ENCODE assay signal across 26 cellular contexts in genomic region chr9:125425901-125426515, GRCh38.
A peak's percentile ranks its signal among the peaks of the same experiment; 100 is the strongest.
DNase-seq lines count a peak whose midpoint lies in the region; ATAC-seq, FAIRE-seq and TF ChIP-seq lines count a peak whose summit lies in the region.
"Had no signal": no experiment of that assay in that cellular context is flagged by ENCODE, and none has a peak within 500 bp of the region (broad histone marks: within the 10 kb centered on the region; RNA-seq: fewer than 3 reads in every experiment).

No MANE protein-coding gene starts in this region.

- no peaks in the 10 kb centered on the region for H3K36me3 ChIP-seq in mammary epithelial cell (ENCODE audit: insufficient read depth, low read length)
- no peaks in the 10 kb centered on the region for H3K36me3 ChIP-seq in breast epithelium
- no peaks in the 10 kb centered on the region for H3K36me3 ChIP-seq in OCI-LY7 (ENCODE audit: insufficient read depth, low read length)
- H3K36me3 ChIP-seq in endothelial cell of umbilical vein (ENCODE audit: control insufficient read depth in 2 of 2, extremely low read depth in 1 of 2, insufficient read depth in 2 of 2, low read length in 2 of 2): no peaks in the 10 kb centered on the region
- H3K36me3 ChIP-seq in osteoblast (ENCODE audit: insufficient read depth, low read length): no peaks in the 10 kb centered on the region
- H3K36me3 ChIP-seq: lower lobe of right lung, stomach, thyroid gland had no signal

- no peak for ATAC-seq in GM19463 (IDR thresholded peaks at IDR 0.05; ENCODE audit: unreplicated experiment)
- ATAC-seq: activated T-cell treated with anti-CD3 and anti-CD28 coated beads, Interleukin-2, amount 50 U/mL, for 4 hours; lower lobe of right lung had no signal

- intact Hi-C loops in mammary epithelial cell (cut with micrococcal nuclease) (no loop called here), breast epithelium (cut with DNase I; ENCODE audit: low total_unique reads) (no loop called here), OCI-LY7 (cut with micrococcal nuclease; ENCODE audit: unreplicated experiment) (loop anchor here (5.0 kb wide), 1 partner anchor 206 kb away; no protein-coding TSS in a partner anchor), endothelial cell of umbilical vein (cut with micrococcal nuclease) (loop anchor here (5.0 kb wide), 1 partner anchor 206 kb away; no protein-coding TSS in a partner anchor), dorsolateral prefrontal cortex (cut with DNase I) (no loop called here)

- peaks cover 4% of the 10 kb centered on the region for H3K27me3 Mint-ChIP-seq in HFFc6 (ENCODE audit: insufficient read depth)
- H3K27me3 Mint-ChIP-seq: brain had no signal

- FAIRE-seq in endothelial cell of umbilical vein (lab: Jason Lieb, UNC): no peak
- FAIRE-seq: GM18507 had no signal

- WGBS in mammary epithelial cell (ENCODE audit: low coverage, missing lambda C conversion rate): 80% methylated on average over 12 of the region's 14 CpGs

- dilution Hi-C loops in mammary epithelial cell (cut with HindIII; ENCODE audit: low sequenced_read_pairs) (no loop called here), endothelial cell of umbilical vein (cut with MboI; ENCODE audit: extremely low pct_ligation_motif_present, low sequenced_read_pairs) (no loop called here)

- DNase-seq in mammary epithelial cell (no peak), breast epithelium (ENCODE audit: low spot score in 2 of 2) (no peak), OCI-LY7 (ENCODE audit: low spot score) (no peak), endothelial cell of umbilical vein (ENCODE audit: low read depth, low spot score) (no peak), osteoblast (ENCODE audit: insufficient read length, low spot score, missing footprints) (no peak), dorsolateral prefrontal cortex (no peak), HFFc6 (no peak)
- DNase-seq: 8988T; activated CD4-positive, alpha-beta T cell treated with anti-CD3 and anti-CD28 coated beads, Interleukin-2, amount 10 ng/mL, durations not matched to agents 7 days and 5 days; activated T-cell treated with anti-CD3 and anti-CD28 coated beads, Interleukin-2, amount 50 U/mL, for 4 hours; Calu3; effector CD8-positive, alpha-beta T cell; head of caudate nucleus; kidney glomerular epithelial cell; lower lobe of right lung; NCI-H2029; nucleus accumbens; RPMI8226; stimulated activated CD4-positive, alpha-beta T cell treated with anti-CD3 and anti-CD28 coated beads, Interleukin-1b, Interleukin-23, amount 100 ng/mL, for 48 hours; stomach; thyroid gland had no signal

- H2AFZ ChIP-seq in mammary epithelial cell (ENCODE audit: low read depth, low read length) (peak overlapping the region; percentile 63), OCI-LY7 (ENCODE audit: low read length) (peak overlapping the region; percentile 86), endothelial cell of umbilical vein (ENCODE audit: low read depth, low read length) (peak overlapping the region; percentile 80), osteoblast (ENCODE audit: low read length) (peak overlapping the region; percentile 88)

- no peak overlapping the region for H3K4me3 Mint-ChIP-seq in HFFc6
- H3K4me3 Mint-ChIP-seq: activated CD4-positive, alpha-beta T cell treated with anti-CD3 and anti-CD28 coated beads, Interleukin-2, amount 10 ng/mL, durations not matched to agents 7 days and 5 days; activated T-cell treated with anti-CD3 and anti-CD28 coated beads, Interleukin-2, amount 50 U/mL, for 4 hours; brain; T-helper 2 cell treated with Interferon-gamma antibody and Interleukin-4, amounts not matched to agents 5 μg/mL and 100 μg/mL, for 36 hours had no signal

- no peak overlapping the region for H3K9ac ChIP-seq in mammary epithelial cell (ENCODE audit: insufficient read depth, low read length)
- no peak overlapping the region for H3K9ac ChIP-seq in endothelial cell of umbilical vein (replicated peaks; ENCODE audit: extremely low read depth, insufficient read depth, low read length)

- H3K4me3 ChIP-seq in mammary epithelial cell (replicated peaks in 1 of 3; ENCODE audit: insufficient read depth in 1 of 3, low read depth in 2 of 3, low read length in 3 of 3) (no peak overlapping the region), breast epithelium (no peak overlapping the region), OCI-LY7 (ENCODE audit: low read depth, low read length, poor library complexity, severe bottlenecking) (no peak overlapping the region), endothelial cell of umbilical vein (replicated peaks in 1 of 3; ENCODE audit: insufficient read depth in 1 of 3, low read depth in 1 of 3, low read length in 3 of 3) (no peak overlapping the region), osteoblast (ENCODE audit: insufficient read depth, low read length) (no peak overlapping the region), dorsolateral prefrontal cortex (no peak overlapping the region)
- H3K4me3 ChIP-seq: lower lobe of right lung, skin epidermis, stomach, thyroid gland had no signal

- no peaks in the 10 kb centered on the region; the same call in 1 of the 2 replicates for H3K4me1 Mint-ChIP-seq in HFFc6 (ENCODE audit: low read depth)
- H3K4me1 Mint-ChIP-seq: activated CD4-positive, alpha-beta T cell treated with anti-CD3 and anti-CD28 coated beads, Interleukin-2, amount 10 ng/mL, durations not matched to agents 7 days and 5 days had no signal

- H3K36me3 Mint-ChIP-seq in HFFc6 (ENCODE audit: low read depth): no peaks in the 10 kb centered on the region
- H3K36me3 Mint-ChIP-seq: brain had no signal

- H4K20me1 ChIP-seq in mammary epithelial cell (ENCODE audit: insufficient read depth, low read length) (no peaks in the 10 kb centered on the region), OCI-LY7 (ENCODE audit: insufficient read depth, low read length) (no peaks in the 10 kb centered on the region), endothelial cell of umbilical vein (replicated peaks; ENCODE audit: control insufficient read depth, extremely low read depth, insufficient read depth, low read length) (no peaks in the 10 kb centered on the region), osteoblast (ENCODE audit: insufficient read depth, low read length) (no peaks in the 10 kb centered on the region)

- TF ChIP-seq POLR2A in breast epithelium (IDR thresholded peaks at IDR 0.05) (no peak), endothelial cell of umbilical vein (IDR thresholded peaks at IDR 0.05; ENCODE audit: low read depth, low read length) (no peak)

- no peaks in the 10 kb centered on the region for H3K4me1 ChIP-seq in mammary epithelial cell (ENCODE audit: insufficient read depth, low read length)
- H3K4me1 ChIP-seq in breast epithelium: no peaks in the 10 kb centered on the region
- no peaks in the 10 kb centered on the region for H3K4me1 ChIP-seq in OCI-LY7 (ENCODE audit: insufficient read depth, low read length, poor library complexity, severe bottlenecking)
- H3K4me1 ChIP-seq in endothelial cell of umbilical vein (ENCODE audit: control insufficient read depth, extremely low read depth, insufficient read depth, low read length): no peaks in the 10 kb centered on the region
- no peaks in the 10 kb centered on the region for H3K4me1 ChIP-seq in osteoblast (ENCODE audit: insufficient read depth, low read length)
- H3K4me1 ChIP-seq: lower lobe of right lung, stomach, thyroid gland had no signal

- H3K9me3 Mint-ChIP-seq in HFFc6: no peaks in the 10 kb centered on the region
- H3K9me3 Mint-ChIP-seq: activated CD4-positive, alpha-beta T cell treated with anti-CD3 and anti-CD28 coated beads, Interleukin-2, amount 10 ng/mL, durations not matched to agents 7 days and 5 days; activated T-cell treated with anti-CD3 and anti-CD28 coated beads, Interleukin-2, amount 50 U/mL, for 4 hours; T-helper 2 cell treated with Interferon-gamma antibody and Interleukin-4, amounts not matched to agents 5 μg/mL and 100 μg/mL, for 36 hours had no signal

- H3K27ac Mint-ChIP-seq in HFFc6: no peak overlapping the region
- H3K27ac Mint-ChIP-seq: activated CD4-positive, alpha-beta T cell treated with anti-CD3 and anti-CD28 coated beads, Interleukin-2, amount 10 ng/mL, durations not matched to agents 7 days and 5 days; T-helper 2 cell treated with Interferon-gamma antibody and Interleukin-4, amounts not matched to agents 5 μg/mL and 100 μg/mL, for 36 hours had no signal

- no TSS peak for BruUV-seq in mammary epithelial cell (replicated peaks; lab: Mats Ljungman, UMichigan)
- no TSS peak for BruUV-seq in OCI-LY7 (replicated peaks; lab: Mats Ljungman, UMichigan)
- BruUV-seq in endothelial cell of umbilical vein (replicated peaks; lab: Mats Ljungman, UMichigan): no TSS peak

- TF ChIP-seq CTCF in mammary epithelial cell (conservative IDR thresholded peaks at IDR 0.05 in 1 of 2, IDR thresholded peaks at IDR 0.05 in 1 of 2; ENCODE audit: extremely low read depth in 1 of 2, insufficient read depth in 1 of 2, low read depth in 1 of 2, low read length in 2 of 2) (no peak), breast epithelium (IDR thresholded peaks at IDR 0.05) (no peak), OCI-LY7 (conservative IDR thresholded peaks at IDR 0.05; ENCODE audit: low read length) (no peak), endothelial cell of umbilical vein (IDR thresholded peaks at IDR 0.05; ENCODE audit: extremely low read depth in 1 of 2, insufficient read depth in 1 of 2, low read depth in 1 of 2, low read length in 2 of 2) (no peak), osteoblast (IDR thresholded peaks at IDR 0.05; ENCODE audit: extremely low read depth, low read depth, low read length) (no peak), dorsolateral prefrontal cortex (IDR thresholded peaks at IDR 0.05 in 54 of 56, conservative IDR thresholded peaks at IDR 0.05 in 2 of 56; ENCODE audit: low read depth in 1 of 56, partially characterized antibody in 56 of 56) (no peak), HFFc6 (IDR thresholded peaks at IDR 0.05) (no peak)

- POLR2A ChIA-PET in OCI-LY7 (lab: Charles Lee) (no interaction called here), endothelial cell of umbilical vein (lab: Charles Lee) (no interaction called here)

- CTCF ChIA-PET in mammary epithelial cell (lab: Charles Lee; ENCODE audit: low non-redundant PET) (no interaction called here), OCI-LY7 (lab: Charles Lee; ENCODE audit: unreplicated experiment) (no interaction called here), endothelial cell of umbilical vein (lab: Charles Lee) (no interaction called here)

- H3K27me3 ChIP-seq in mammary epithelial cell (ENCODE audit: insufficient read depth, low read length) (no peaks in the 10 kb centered on the region), breast epithelium (no peaks in the 10 kb centered on the region), endothelial cell of umbilical vein (ENCODE audit: control insufficient read depth in 2 of 2, insufficient read depth in 2 of 2, low read length in 2 of 2) (no peaks in the 10 kb centered on the region), osteoblast (ENCODE audit: insufficient read depth, low read length) (no peaks in the 10 kb centered on the region), dorsolateral prefrontal cortex (no peaks in the 10 kb centered on the region)
- H3K27me3 ChIP-seq: stomach, thyroid gland had no signal

- no peaks in the 10 kb centered on the region for H3K9me2 ChIP-seq in OCI-LY7 (ENCODE audit: insufficient read depth, low read length)

- H3K4me2 ChIP-seq in mammary epithelial cell (ENCODE audit: insufficient read depth, low read depth, low read length): no peak overlapping the region
- no peak overlapping the region for H3K4me2 ChIP-seq in OCI-LY7 (ENCODE audit: low read length)
- H3K4me2 ChIP-seq in endothelial cell of umbilical vein (ENCODE audit: insufficient read depth, low read length): no peak overlapping the region
- H3K4me2 ChIP-seq in osteoblast (ENCODE audit: insufficient read depth, low read length): no peak overlapping the region

- H3K79me2 ChIP-seq in mammary epithelial cell (ENCODE audit: insufficient read depth, low read length) (no peaks in the 10 kb centered on the region), OCI-LY7 (ENCODE audit: insufficient read depth, low read depth, low read length) (no peaks in the 10 kb centered on the region), endothelial cell of umbilical vein (ENCODE audit: control insufficient read depth, insufficient read depth, low read length) (no peaks in the 10 kb centered on the region), osteoblast (ENCODE audit: insufficient read depth, low read length) (no peaks in the 10 kb centered on the region)

- in situ Hi-C loops in mammary epithelial cell (cut with MboI; ENCODE audit: low sequenced_read_pairs in 2 of 2): no loop called here

- no peak overlapping the region for H3K27ac ChIP-seq in mammary epithelial cell (ENCODE audit: insufficient read depth, low read depth, low read length)
- no peak overlapping the region for H3K27ac ChIP-seq in breast epithelium
- H3K27ac ChIP-seq in OCI-LY7 (ENCODE audit: low read depth, low read length, poor library complexity, severe bottlenecking): no peak overlapping the region
- H3K27ac ChIP-seq in endothelial cell of umbilical vein (ENCODE audit: insufficient read depth, low read depth, low read length): no peak overlapping the region
- H3K27ac ChIP-seq in osteoblast (ENCODE audit: low read depth, low read length): no peak overlapping the region
- no peak overlapping the region for H3K27ac ChIP-seq in dorsolateral prefrontal cortex
- H3K27ac ChIP-seq: lower lobe of right lung, skin epidermis, stomach, thyroid gland had no signal

- no peaks in the 10 kb centered on the region for H3K9me1 ChIP-seq in endothelial cell of umbilical vein (replicated peaks; ENCODE audit: control insufficient read depth, extremely low read depth, insufficient read depth, low read length)

- H3K9me3 ChIP-seq in mammary epithelial cell (replicated peaks; ENCODE audit: insufficient read depth, low read length) (no peaks in the 10 kb centered on the region), breast epithelium (no peaks in the 10 kb centered on the region), OCI-LY7 (ENCODE audit: low read length) (no peaks in the 10 kb centered on the region), endothelial cell of umbilical vein (replicated peaks; ENCODE audit: control insufficient read depth, insufficient read depth, low read length) (no peaks in the 10 kb centered on the region), osteoblast (ENCODE audit: low read depth, low read length) (no peaks in the 10 kb centered on the region)
- H3K9me3 ChIP-seq: lower lobe of right lung, stomach, thyroid gland had no signal

Comparison
In these comparisons a context has a peak if more than half of its experiments do, and no peak if none do; other contexts are left out.
1. intact Hi-C loops: an anchor here in OCI-LY7 (5.0 kb wide) and endothelial cell of umbilical vein (5.0 kb wide); none called in mammary epithelial cell, breast epithelium and dorsolateral prefrontal cortex.